18 cellular contexts compared by ENCODE assay signal in the genomic region with DNA sequence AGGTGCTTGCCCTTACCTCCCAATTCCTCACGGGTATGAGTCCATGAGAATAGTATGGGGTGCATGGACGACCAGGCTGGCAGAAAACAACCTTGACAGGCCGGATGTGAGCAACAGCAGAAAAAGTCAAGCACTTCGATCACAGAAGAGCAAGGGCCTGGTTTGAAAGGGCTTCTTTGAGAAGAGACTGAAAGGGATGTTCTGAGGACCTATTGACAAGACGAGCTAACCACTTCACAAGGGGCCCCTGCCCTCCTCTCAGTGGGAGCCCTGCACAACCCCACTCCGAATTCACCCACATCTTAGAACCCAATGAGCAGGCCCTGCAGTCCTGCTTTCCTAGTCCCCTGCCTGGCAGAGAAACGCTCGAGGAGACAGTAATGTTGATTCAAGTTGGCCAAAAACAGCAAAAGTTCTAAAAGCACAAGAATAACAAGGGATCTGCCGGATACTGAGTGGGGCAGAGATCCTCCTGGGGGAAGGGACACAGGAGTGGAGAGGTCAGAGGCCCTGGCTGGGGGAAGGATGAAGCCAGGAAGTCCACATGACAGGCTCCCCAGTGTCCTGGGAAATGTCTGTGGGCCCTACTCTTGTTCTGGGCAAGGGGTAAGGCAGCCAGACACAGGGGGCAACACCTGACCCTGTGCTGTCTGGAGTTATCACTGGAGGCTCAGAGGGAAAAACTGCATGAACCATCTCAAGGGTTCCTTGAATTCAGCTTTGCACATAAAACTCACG. TPM values are rescaled to one million over a fixed set of nuclear protein-coding genes. Genes with fewer than 3 reads are reported as not detected.
A peak's percentile ranks its signal among the peaks of the same experiment; 100 is the strongest.
DNase-seq lines count a peak whose midpoint lies in the region; ATAC-seq, FAIRE-seq and TF ChIP-seq lines count a peak whose summit lies in the region.
"Had no signal": no experiment of that assay in that cellular context is flagged by ENCODE, and none has a peak within 500 bp of the region (broad histone marks: within the 10 kb centered on the region; RNA-seq: fewer than 3 reads in every experiment).

No MANE protein-coding gene starts in this region.

- TF ChIP-seq RAD21 in GM12878 (IDR thresholded peaks at IDR 0.05; ENCODE audit: insufficient read depth, low read depth, low read length): no peak

- H3K9ac ChIP-seq in GM12878 (ENCODE audit: control insufficient read depth, insufficient read depth, low read length): peak overlapping the region; percentile 12; the same call in 1 of the 2 replicates

- H3K36me3 Mint-ChIP-seq in CD4-positive, alpha-beta memory T cell: peaks cover 8 to 9% of the 10 kb centered on the region in 2 donors
- H3K36me3 Mint-ChIP-seq in T-cell: peaks cover 5% of the 10 kb centered on the region

- TF ChIP-seq POLR2A in GM12878 (IDR thresholded peaks at IDR 0.05; ENCODE audit: low read depth, low read length): no peak

- intact Hi-C loops in CD4-positive, alpha-beta memory T cell (cut with micrococcal nuclease): no loop called here
- intact Hi-C loops in GM12878 (cut with micrococcal nuclease; ENCODE audit: unreplicated experiment): loop anchor here (1.0 kb wide), 2 partner anchors 34 to 84 kb away; no protein-coding TSS in a partner anchor

- H3K4me1 ChIP-seq in CD4-positive, alpha-beta memory T cell (ENCODE audit: insufficient read depth, low read length): peaks cover 11% of the 10 kb centered on the region
- H3K4me1 ChIP-seq in GM12878 (ENCODE audit: control insufficient read depth, insufficient read depth, low read length): peaks cover 36% of the 10 kb centered on the region
- H3K4me1 ChIP-seq: left lung had no signal

- ATAC-seq in T-cell (replicated peaks in 1 of 4): peak; percentile 61 to 80 (median 78)
- ATAC-seq in GM12878: no peak
- no peak for ATAC-seq in GM21515 (IDR thresholded peaks at IDR 0.05; ENCODE audit: unreplicated experiment)
- ATAC-seq: left lung had no signal

- RAD21 ChIA-PET in GM12878 (lab: Charles Lee; ENCODE audit: unreplicated experiment): interaction anchor here (0.8 to 12.6 kb wide), 18 partner anchors 8 to 295 kb away, joined by 3 to 456 read pairs (median 4); partner anchors contain the start of genes CCR8 and XIRP1

- H3K27me3 ChIP-seq in CD4-positive, alpha-beta memory T cell (ENCODE audit: insufficient read depth, low read length): no peaks in the 10 kb centered on the region
- no peaks in the 10 kb centered on the region for H3K27me3 ChIP-seq in GM12878 (replicated peaks in 1 of 2; ENCODE audit: control insufficient read depth in 2 of 2, insufficient read depth in 2 of 2, low read length in 1 of 2)
- H3K27me3 ChIP-seq: left lung had no signal

- WGBS in GM12878 (ENCODE audit: insufficient coverage, insufficient replicate concordance, low lambda C conversion rate, missing lambda C conversion rate): 56% methylated on average over 10 of the region's 10 CpGs

- no peaks in the 10 kb centered on the region for H3K79me2 ChIP-seq in GM12878 (ENCODE audit: control insufficient read depth, insufficient read depth, low read length)

- peak overlapping the region in 2 of 8 donors; percentile 13 to 35 for H3K4me3 Mint-ChIP-seq in CD4-positive, alpha-beta memory T cell
- peak overlapping the region in 1 of 3 donors; percentile 37 for H3K4me3 Mint-ChIP-seq in T-cell
- H3K4me3 Mint-ChIP-seq: activated CD4-positive, alpha-beta memory T cell treated with anti-CD3 and anti-CD28 coated beads for 36 hours; endodermal cell had no signal

- SMC1A ChIA-PET in GM12878 (lab: Charles Lee; ENCODE audit: uncharacterized antibody, unreplicated experiment): interaction anchor here (0.7 to 20.6 kb wide), 18 partner anchors 10 to 167 kb away, joined by 3 to 648 read pairs (median 5); partner anchors contain the start of genes CX3CR1 and XIRP1

- in situ Hi-C loops in GM12878 (cut with MboI): loop anchor here (5.0 kb wide), 1 partner anchor 88 kb away; the partner anchor contains the start of gene SLC25A38

- H3K27ac Mint-ChIP-seq in CD4-positive, alpha-beta memory T cell: peak overlapping the region; percentile 10 to 91 (median 89)
- peak overlapping the region; percentile 90 to 97 for H3K27ac Mint-ChIP-seq in T-cell
- H3K27ac Mint-ChIP-seq: activated CD4-positive, alpha-beta memory T cell treated with anti-CD3 and anti-CD28 coated beads for 36 hours; endodermal cell had no signal

- peak overlapping the region; percentile 14; the same call in 1 of the 2 replicates for H3K4me2 ChIP-seq in GM12878 (ENCODE audit: control insufficient read depth, insufficient read depth)

- no peaks in the 10 kb centered on the region for H3K36me3 ChIP-seq in CD4-positive, alpha-beta memory T cell (ENCODE audit: insufficient read depth, low read length)
- H3K36me3 ChIP-seq in GM12878 (ENCODE audit: control insufficient read depth in 2 of 2, insufficient read depth in 2 of 2, low read length in 1 of 2): no peaks in the 10 kb centered on the region
- H3K36me3 ChIP-seq: left lung had no signal

- H4K20me1 ChIP-seq in GM12878 (ENCODE audit: control insufficient read depth, insufficient read depth): no peaks in the 10 kb centered on the region

- TSS peak; percentile 91 for BruUV-seq in GM12878 (replicated peaks; lab: Mats Ljungman, UMichigan)

- FAIRE-seq in GM12878 (lab: Jason Lieb, UNC): no peak
- FAIRE-seq: D721Med, urothelium cell line had no signal

- no peak overlapping the region for H2AFZ ChIP-seq in GM12878 (ENCODE audit: control insufficient read depth, low read depth, low read length)

- peaks cover 13 to 36% (median 25%) of the 10 kb centered on the region in 4 donors for H3K4me1 Mint-ChIP-seq in CD4-positive, alpha-beta memory T cell
- H3K4me1 Mint-ChIP-seq in T-cell: peaks cover 30 to 34% (median 34%) of the 10 kb centered on the region in 3 donors

- no peaks in the 10 kb centered on the region for H3K9me3 ChIP-seq in CD4-positive, alpha-beta memory T cell (ENCODE audit: control insufficient read depth in 1 of 2, low read length in 2 of 2)
- H3K9me3 ChIP-seq in GM12878 (replicated peaks; ENCODE audit: control insufficient read depth, insufficient read depth, low read length): peaks cover 7% of the 10 kb centered on the region

- no peak overlapping the region for H3K27ac ChIP-seq in CD4-positive, alpha-beta memory T cell (ENCODE audit: low read depth, low read length)
- peak overlapping the region; percentile 87 for H3K27ac ChIP-seq in GM12878 (ENCODE audit: control insufficient read depth, insufficient read depth)
- H3K27ac ChIP-seq: left lung had no signal

- POLR2A ChIA-PET in CD4-positive, alpha-beta memory T cell (lab: Charles Lee; ENCODE audit: partially characterized antibody): no interaction called here
- POLR2A ChIA-PET in T-cell (lab: Charles Lee) (no interaction called here), GM12878 (lab: Charles Lee) (interaction anchor here (0.5 to 2.6 kb wide), 9 partner anchors 24 to 145 kb away, joined by 3 to 11 read pairs (median 4); partner anchors contain the start of gene CCR8)

- H3K9me3 Mint-ChIP-seq in CD4-positive, alpha-beta memory T cell: peaks cover 0 to 14% (median 11%) of the 10 kb centered on the region in 8 donors
- peaks cover 7 to 9% (median 7%) of the 10 kb centered on the region in 3 donors for H3K9me3 Mint-ChIP-seq in T-cell

- no peak for TF ChIP-seq EP300 in GM12878 (IDR thresholded peaks at IDR 0.05; ENCODE audit: borderline replicate concordance in 1 of 2, control insufficient read depth in 1 of 2, low read depth in 2 of 2, low read length in 2 of 2)

- CTCF ChIA-PET in CD4-positive, alpha-beta memory T cell (lab: Charles Lee; ENCODE audit: partially characterized antibody): interaction anchor here (1.3 to 18.4 kb wide), 6 partner anchors 16 to 170 kb away, joined by 3 to 471 read pairs (median 90); partner anchors contain the start of genes CX3CR1 and XIRP1
- CTCF ChIA-PET in T-cell (lab: Charles Lee): interaction anchor here in 1 of 2 donors (0.6 kb wide), 1 partner anchor 79 kb away, joined by 4 read pairs; no protein-coding TSS in a partner anchor
- CTCF ChIA-PET in GM12878 (lab: Yijun Ruan, JAX): interaction anchor here (0.7 to 15.1 kb wide), 20 partner anchors 8 to 193 kb away, joined by 3 to 756 read pairs (median 5); partner anchors contain the start of genes CX3CR1 and XIRP1

- DNase-seq in CD4-positive, alpha-beta memory T cell: peak in 2 of 5 donors; percentile 11 to 13
- DNase-seq in GM12865 (ENCODE audit: low read depth) (peak; percentile 54), T-cell (peak in 12 of 34 experiments; percentile 3 to 32 (median 19)), GM12878 (ENCODE audit: low read depth, low spot score) (no peak), NOMO-1 treated with DMSO at 0.1 percent for 48 hours (lab: John Stamatoyannopoulos, UW; ENCODE audit: unreplicated experiment) (no peak), NCI-H2227 treated with DMSO at 0.1 percent for 48 hours (lab: John Stamatoyannopoulos, UW) (no peak)
- DNase-seq: AML-193, endodermal cell, GDM1, head of caudate nucleus, left lung, right cardiac atrium had no signal

- H3K27me3 Mint-ChIP-seq in CD4-positive, alpha-beta memory T cell: peaks cover 0 to 1% of the 10 kb centered on the region in 2 donors
- no peaks in the 10 kb centered on the region for H3K27me3 Mint-ChIP-seq in T-cell
- H3K27me3 Mint-ChIP-seq: activated CD4-positive, alpha-beta memory T cell treated with anti-CD3 and anti-CD28 coated beads for 36 hours had no signal

- no peak overlapping the region for H3K4me3 ChIP-seq in CD4-positive, alpha-beta memory T cell (ENCODE audit: low read length in 2 of 2)
- H3K4me3 ChIP-seq in GM12865 (ENCODE audit: low read depth, low read length): no peak overlapping the region
- H3K4me3 ChIP-seq in GM12878: no peak overlapping the region
- H3K4me3 ChIP-seq: left lung had no signal

- TF ChIP-seq CTCF in GM12865 (IDR thresholded peaks at IDR 0.05; ENCODE audit: insufficient read depth, low read depth, low read length, missing control alignments): no peak
- TF ChIP-seq CTCF in GM12878 (IDR thresholded peaks at IDR 0.05 in 2 of 3, conservative IDR thresholded peaks at IDR 0.05 in 1 of 3; ENCODE audit: control insufficient read depth in 2 of 3, extremely low read depth in 1 of 3, insufficient read depth in 1 of 3, low read depth in 3 of 3, low read length in 3 of 3): no peak

RNA-seq across cellular contexts. Expression of gene CX3CR1, which starts 14.8 kb away (rescaled TPM):
- under 1 TPM; 0.29 to 0.33 TPM for total RNA-seq in CD4-positive, alpha-beta memory T cell
- polyA plus RNA-seq in CD4-positive, alpha-beta memory T cell: 1 to 10 TPM; 1.6 to 3.7 TPM
- total RNA-seq in T-cell (10 to 100 TPM in 1 of 5 donors, 1 to 10 TPM in 4; 1.9 to 23.8 (median 5.8) TPM), GM12878 (2014; rRNA removed) (0.11 and 0.16 TPM in 2 replicates), GM12878 (2014; rRNA removed; fragmentation: Illumina TruSeq; extraction: Trizol) (0.09 and 0.18 TPM in 2 replicates), GM12878 (2021) (0.08 and 0.23 TPM in 2 replicates)
- not detected in 2 replicates for total RNA-seq in GM12878 (2013; cell fraction: nucleolus; rRNA removed)
- not detected for polyA plus RNA-seq in GM12878 (2011; ENCODE audit: low read depth)
- polyA plus RNA-seq in GM12878 (2011; rRNA removed) (0.45 and 0.53 TPM in 2 replicates), GM12878 (2014; fragmentation: Illumina TruSeq; extraction: Trizol) (0.16 and 0.21 TPM in 2 replicates), GM12878 (2014; fragmentation: Nextera tagmentation; extraction: Ambion mirVana) (under 1 TPM; 0.05 to 0.09 TPM), GM12878 (2014; rRNA removed) (0.09 and 0.12 TPM in 2 replicates), GM12878 (2016; fragmentation: Nextera tagmentation; extraction: Ambion mirVana) (under 1 TPM; 0.09 to 0.53 TPM)
- polyA plus RNA-seq in GM12878 (2011; cell fraction: cytosol; rRNA removed): 0.35 and 0.48 TPM in 2 replicates
- polyA plus RNA-seq in GM12878 (2011; cell fraction: nucleus; rRNA removed): 0.28 and 0.31 TPM in 2 replicates
- not detected in 2 replicates for polyA plus RNA-seq in GM12878 (2012)
- polyA minus RNA-seq in GM12878 (2011; rRNA and poly(A)+ RNA removed): 0.15 and 0.46 TPM in 2 replicates
- not detected in 2 replicates for polyA minus RNA-seq in GM12878 (2011; cell fraction: cytosol; rRNA and poly(A)+ RNA removed)
- 0.10 TPM in 1 of 2 replicates, not detected in the other for polyA minus RNA-seq in GM12878 (2011; cell fraction: nucleus; rRNA and poly(A)+ RNA removed)
- total RNA-seq: endodermal cell, SK-MEL-5 had no signal

RNA-seq across cellular contexts. Expression of gene CCR8, which starts 34.9 kb away (rescaled TPM):
- total RNA-seq in CD4-positive, alpha-beta memory T cell: 1 to 10 TPM; 5.3 to 6.9 TPM
- 10 to 100 TPM in 1 of 2 donors, 1 to 10 TPM in 1; 5.6 to 12.3 TPM for polyA plus RNA-seq in CD4-positive, alpha-beta memory T cell
- 1 to 10 TPM; 1.9 to 6.7 (median 2.8) TPM for total RNA-seq in T-cell
- total RNA-seq in GM12878 (2013; cell fraction: nucleolus; rRNA removed): 12.0 and 12.7 TPM in 2 replicates
- total RNA-seq in GM12878 (2014; rRNA removed): 17.8 and 19.7 TPM in 2 replicates
- 17.9 and 18.9 TPM in 2 replicates for total RNA-seq in GM12878 (2014; rRNA removed; fragmentation: Illumina TruSeq; extraction: Trizol)
- total RNA-seq in GM12878 (2021): 14.4 and 16.9 TPM in 2 replicates
- polyA plus RNA-seq in GM12878 (2011; ENCODE audit: low read depth): 1.2 TPM
- 23.2 and 25.0 TPM in 2 replicates for polyA plus RNA-seq in GM12878 (2011; rRNA removed)
- polyA plus RNA-seq in GM12878 (2011; cell fraction: cytosol; rRNA removed): 17.2 and 29.4 TPM in 2 replicates
- polyA plus RNA-seq in GM12878 (2011; cell fraction: nucleus; rRNA removed): 11.0 and 11.5 TPM in 2 replicates
- 1.3 and 1.4 TPM in 2 replicates for polyA plus RNA-seq in GM12878 (2012)
- 28.8 and 36.6 TPM in 2 replicates for polyA plus RNA-seq in GM12878 (2014; fragmentation: Illumina TruSeq; extraction: Trizol)
- polyA plus RNA-seq in GM12878 (2014; fragmentation: Nextera tagmentation; extraction: Ambion mirVana): 10 to 100 TPM; 11.1 to 13.7 TPM
- 14.2 and 16.7 TPM in 2 replicates for polyA plus RNA-seq in GM12878 (2014; rRNA removed)
- 1 to 10 TPM; 5.2 to 8.7 TPM for polyA plus RNA-seq in GM12878 (2016; fragmentation: Nextera tagmentation; extraction: Ambion mirVana)
- 51.3 and 62.8 TPM in 2 replicates for polyA minus RNA-seq in GM12878 (2011; rRNA and poly(A)+ RNA removed)
- 11.1 and 15.0 TPM in 2 replicates for polyA minus RNA-seq in GM12878 (2011; cell fraction: cytosol; rRNA and poly(A)+ RNA removed)
- polyA minus RNA-seq in GM12878 (2011; cell fraction: nucleus; rRNA and poly(A)+ RNA removed): 10.2 and 11.2 TPM in 2 replicates
- total RNA-seq: omental fat pad, right cardiac atrium, SK-MEL-5 had no signal
- polyA plus RNA-seq: right cardiac atrium had no signal

Comparison
In these comparisons a context has a peak if more than half of its experiments do, and no peak if none do; other contexts are left out.
1. ATAC-seq: peak in T-cell (4 of 4); none in GM12878 (single experiment) and GM21515 (single experiment).